Comparison of ENCODE assay signal across 1 cellular context in the genomic region with DNA sequence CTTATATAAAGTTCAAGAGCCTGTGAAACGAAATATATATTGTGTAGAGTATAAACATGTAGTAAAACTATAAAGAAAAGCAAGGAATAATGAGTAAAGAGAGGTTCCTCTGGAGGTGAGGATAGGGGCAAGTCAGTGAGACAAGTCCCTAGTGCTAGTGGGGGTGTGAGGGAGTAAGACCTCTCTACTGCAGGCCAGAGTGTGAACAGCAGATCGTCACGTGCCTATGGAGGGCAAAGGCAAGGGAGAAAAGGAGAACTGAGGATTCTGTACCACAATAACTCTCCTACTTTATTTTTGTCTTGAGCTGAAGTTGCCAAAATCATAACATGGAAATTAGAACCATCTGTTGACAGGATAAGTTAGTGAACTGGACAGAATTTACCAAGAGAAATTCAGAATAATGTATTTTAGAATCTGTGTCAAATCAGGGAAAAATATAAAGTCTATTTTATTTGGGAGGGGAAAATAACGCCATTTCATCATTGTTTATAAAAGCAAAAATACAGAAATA.
A peak's percentile ranks its signal among the peaks of the same experiment; 100 is the strongest.
TF ChIP-seq lines count a peak whose summit lies in the region.

No MANE protein-coding gene starts in this region.

TF ChIP-seq in K562, 482 proteins besides CTCF, POLR2A, EP300 and RAD21 (continued from another document):
- TF ChIP-seq RNF219 (CRISPR knock-in tag; IDR thresholded peaks at IDR 0.05) (no peak), POLR2G (IDR thresholded peaks at IDR 0.05; ENCODE audit: low read depth, low read length) (no peak), MGA (IDR thresholded peaks at IDR 0.05) (peak; percentile 35; the same call in 1 of the 2 replicates), SMARCB1 (IDR thresholded peaks at IDR 0.05; ENCODE audit: insufficient read length, low read depth) (no peak), STAT5A (IDR thresholded peaks at IDR 0.05; ENCODE audit: borderline replicate concordance, low read length) (no peak), KDM2B (CRISPR knock-in tag; IDR thresholded peaks at IDR 0.05) (no peak), RBM14 (IDR thresholded peaks at IDR 0.05; ENCODE audit: borderline replicate concordance, insufficient read depth, low read depth, low read length) (no peak), SIN3A (IDR thresholded peaks at IDR 0.05; ENCODE audit: borderline replicate concordance in 2 of 2, control insufficient read depth in 1 of 2, low read depth in 2 of 2, low read length in 2 of 2) (no peak), PTBP1 (IDR thresholded peaks at IDR 0.05; ENCODE audit: low read depth, low read length) (no peak)
- TF ChIP-seq, protein P1, sequence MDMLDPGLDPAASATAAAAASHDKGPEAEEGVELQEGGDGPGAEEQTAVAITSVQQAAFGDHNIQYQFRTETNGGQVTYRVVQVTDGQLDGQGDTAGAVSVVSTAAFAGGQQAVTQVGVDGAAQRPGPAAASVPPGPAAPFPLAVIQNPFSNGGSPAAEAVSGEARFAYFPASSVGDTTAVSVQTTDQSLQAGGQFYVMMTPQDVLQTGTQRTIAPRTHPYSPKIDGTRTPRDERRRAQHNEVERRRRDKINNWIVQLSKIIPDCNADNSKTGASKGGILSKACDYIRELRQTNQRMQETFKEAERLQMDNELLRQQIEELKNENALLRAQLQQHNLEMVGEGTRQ (CRISPR knock-in tag; IDR thresholded peaks at IDR 0.05) = peak; percentile 60
- TF ChIP-seq, protein P2, sequence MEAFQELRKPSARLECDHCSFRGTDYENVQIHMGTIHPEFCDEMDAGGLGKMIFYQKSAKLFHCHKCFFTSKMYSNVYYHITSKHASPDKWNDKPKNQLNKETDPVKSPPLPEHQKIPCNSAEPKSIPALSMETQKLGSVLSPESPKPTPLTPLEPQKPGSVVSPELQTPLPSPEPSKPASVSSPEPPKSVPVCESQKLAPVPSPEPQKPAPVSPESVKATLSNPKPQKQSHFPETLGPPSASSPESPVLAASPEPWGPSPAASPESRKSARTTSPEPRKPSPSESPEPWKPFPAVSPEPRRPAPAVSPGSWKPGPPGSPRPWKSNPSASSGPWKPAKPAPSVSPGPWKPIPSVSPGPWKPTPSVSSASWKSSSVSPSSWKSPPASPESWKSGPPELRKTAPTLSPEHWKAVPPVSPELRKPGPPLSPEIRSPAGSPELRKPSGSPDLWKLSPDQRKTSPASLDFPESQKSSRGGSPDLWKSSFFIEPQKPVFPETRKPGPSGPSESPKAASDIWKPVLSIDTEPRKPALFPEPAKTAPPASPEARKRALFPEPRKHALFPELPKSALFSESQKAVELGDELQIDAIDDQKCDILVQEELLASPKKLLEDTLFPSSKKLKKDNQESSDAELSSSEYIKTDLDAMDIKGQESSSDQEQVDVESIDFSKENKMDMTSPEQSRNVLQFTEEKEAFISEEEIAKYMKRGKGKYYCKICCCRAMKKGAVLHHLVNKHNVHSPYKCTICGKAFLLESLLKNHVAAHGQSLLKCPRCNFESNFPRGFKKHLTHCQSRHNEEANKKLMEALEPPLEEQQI (IDR thresholded peaks at IDR 0.05) = no peak
